Comparison of ENCODE assay signal across 8 cellular contexts in genomic region chr4:4289930-4290850, GRCh38. TPM values are rescaled to one million over a fixed set of nuclear protein-coding genes. Genes with fewer than 3 reads are reported as not detected.
DNase-seq lines count a peak whose midpoint lies in the region; ATAC-seq and TF ChIP-seq lines count a peak whose summit lies in the region.

Gene LYAR (minus strand): TSS chr4:4290154. CDS start chr4:4283742, 6,412 bp downstream.
Gene ZBTB49 (plus strand): TSS chr4:4290251. CDS start chr4:4299946, 9,695 bp downstream.

- peak; percentile 69 for DNase-seq in GF-D8 (lab: John Stamatoyannopoulos, UW)
- peak; percentile 95 for DNase-seq in H9
- peak; percentile 85 for DNase-seq in MG63
- DNase-seq in SJSA1 (ENCODE audit: low read depth in 1 of 2, low spot score in 2 of 2), result peak; percentile 84 to 92
- DNase-seq in activated naive CD4-positive, alpha-beta T cell treated with anti-CD3 and anti-CD28 coated beads for 36 hours, result peak; percentile 96

- no peak within 1 kb of the TSS for H2BK12ac ChIP-seq in H9 (ENCODE audit: insufficient read length, low read depth, low read length)

- H4K91ac ChIP-seq in H9 (ENCODE audit: insufficient read length, low read depth, low read length), result no peak within 1 kb of the TSS

- H3K79me1 ChIP-seq in H9 (ENCODE audit: insufficient read depth, low read depth, low read length, poor library complexity, severe bottlenecking), result peaks cover 7% of the 10 kb centered on the region

- H4K20me1 ChIP-seq in H9 (ENCODE audit: control insufficient read depth, insufficient read depth, insufficient read length), result no peaks in the 10 kb centered on the region

- H3K4me1 Mint-ChIP-seq in H9, result peaks cover 24 to 31% of the 10 kb centered on the region in 2 experiments
- H3K4me1 Mint-ChIP-seq in activated naive CD4-positive, alpha-beta T cell treated with anti-CD3 and anti-CD28 coated beads for 36 hours (ENCODE audit: low read depth), result peaks cover 55% of the 10 kb centered on the region

- no peak within 1 kb of the TSS for H3K23ac ChIP-seq in H9 (ENCODE audit: insufficient read length, low read depth, low read length)

- no peaks in the 10 kb centered on the region for H3K4me1 ChIP-seq in H9 (ENCODE audit: insufficient read depth, low read length)
- peaks cover 23% of the 10 kb centered on the region for H3K4me1 ChIP-seq in SJSA1 (replicated peaks)
- peaks cover 2 to 40% (median 18%) of the 10 kb centered on the region in 3 donors for H3K4me1 ChIP-seq in gastroesophageal sphincter
- peaks cover 19 to 23% of the 10 kb centered on the region in 2 experiments for H3K4me1 ChIP-seq in neutrophil (ENCODE audit: control insufficient read depth in 1 of 2, insufficient read depth in 1 of 2, low read depth in 1 of 2, low read length in 1 of 2)
- peaks cover 6 to 27% (median 24%) of the 10 kb centered on the region in 5 donors for H3K4me1 ChIP-seq in subcutaneous abdominal adipose tissue (ENCODE audit: control insufficient read depth in 5 of 5, insufficient read depth in 5 of 5, low read length in 5 of 5)

- intact Hi-C loops in activated naive CD4-positive, alpha-beta T cell treated with anti-CD3 and anti-CD28 coated beads for 36 hours (cut with micrococcal nuclease), result loop anchor here (1.0 to 2.0 kb wide), 4 partner anchors 42 to 335 kb away; partner anchors contain the start of genes NSG1 and TMEM128

- peaks cover 5% of the 10 kb centered on the region for H3K36me3 ChIP-seq in MG63
- H3K36me3 ChIP-seq in SJSA1, result peaks cover 45% of the 10 kb centered on the region
- H3K36me3 ChIP-seq in gastroesophageal sphincter, result peaks cover 0 to 21% of the 10 kb centered on the region in 2 donors
- peaks cover under 1% of the 10 kb centered on the region for H3K36me3 ChIP-seq in neutrophil
- H3K36me3 ChIP-seq in subcutaneous abdominal adipose tissue (ENCODE audit: control insufficient read depth in 5 of 5, insufficient read depth in 5 of 5, low read length in 5 of 5), result peaks cover 10 to 15% (median 11%) of the 10 kb centered on the region in 5 donors

- H2AK5ac ChIP-seq in H9 (ENCODE audit: insufficient read length, low read length), result no peak within 1 kb of the TSS

- H3K4me3 Mint-ChIP-seq in H9, result peak within 1 kb of the TSS; percentile 97 to 98
- H3K4me3 Mint-ChIP-seq in activated naive CD4-positive, alpha-beta T cell treated with anti-CD3 and anti-CD28 coated beads for 36 hours, result peak within 1 kb of the TSS; percentile 95

- no peak within 1 kb of the TSS for H2BK5ac ChIP-seq in H9 (ENCODE audit: insufficient read length, low read length)

- H3K36me3 Mint-ChIP-seq in H9 (ENCODE audit: insufficient read depth in 1 of 3, low read depth in 3 of 3), result peaks cover 7 to 24% (median 20%) of the 10 kb centered on the region in 3 experiments; a peak in 6 of 7 replicates
- peaks cover 20% of the 10 kb centered on the region for H3K36me3 Mint-ChIP-seq in activated naive CD4-positive, alpha-beta T cell treated with anti-CD3 and anti-CD28 coated beads for 36 hours (ENCODE audit: low read depth)

- H3K79me2 ChIP-seq in H9 (ENCODE audit: insufficient read depth, low read length), result peaks cover 18% of the 10 kb centered on the region; the same call in 1 of the 2 replicates

- no peak within 1 kb of the TSS for H3K18ac ChIP-seq in H9 (ENCODE audit: insufficient read length, low read depth, low read length)

- H2BK120ac ChIP-seq in H9 (ENCODE audit: low read depth, low read length, poor library complexity, severe bottlenecking), result no peak within 1 kb of the TSS

- H3T11ph ChIP-seq in H9 (ENCODE audit: low read length), result no peak within 1 kb of the TSS

- TF ChIP-seq CTCF in H9 (conservative IDR thresholded peaks at IDR 0.05), result no peak
- TF ChIP-seq CTCF in gastroesophageal sphincter (IDR thresholded peaks at IDR 0.05), result no peak
- peak; percentile 23 for TF ChIP-seq CTCF in neutrophil (IDR thresholded peaks at IDR 0.05)

- H3K27ac ChIP-seq in H9 (ENCODE audit: insufficient read length, low read depth, low read length), result no peak within 1 kb of the TSS
- H3K27ac ChIP-seq in SJSA1, result peak within 1 kb of the TSS; percentile 11
- H3K27ac ChIP-seq in gastroesophageal sphincter, result peak within 1 kb of the TSS; percentile 32 to 89 (median 84)
- H3K27ac ChIP-seq in neutrophil, result peak within 1 kb of the TSS; percentile 81
- H3K27ac ChIP-seq in subcutaneous abdominal adipose tissue (ENCODE audit: low read depth, low read length), result peak within 1 kb of the TSS; percentile 63

- H3K56ac ChIP-seq in H9 (ENCODE audit: insufficient read length, low read depth, low read length), result no peak within 1 kb of the TSS

- H2AFZ ChIP-seq in H9 (ENCODE audit: low read length), result no peak within 1 kb of the TSS

- H4K8ac ChIP-seq in H9 (replicated peaks; ENCODE audit: insufficient read length, low read depth, low read length), result no peak within 1 kb of the TSS

- no peaks in the 10 kb centered on the region for H3K27me3 Mint-ChIP-seq in H9 (ENCODE audit: low read depth)
- no peaks in the 10 kb centered on the region for H3K27me3 Mint-ChIP-seq in activated naive CD4-positive, alpha-beta T cell treated with anti-CD3 and anti-CD28 coated beads for 36 hours (ENCODE audit: low read depth)

- H3K27ac Mint-ChIP-seq in H9, result peak within 1 kb of the TSS; percentile 47 to 95 (median 92); a peak in 5 of 7 replicates
- peak within 1 kb of the TSS; percentile 78 for H3K27ac Mint-ChIP-seq in activated naive CD4-positive, alpha-beta T cell treated with anti-CD3 and anti-CD28 coated beads for 36 hours

- H3K14ac ChIP-seq in H9 (ENCODE audit: insufficient read depth, low read length), result peak within 1 kb of the TSS; percentile 32; the same call in 1 of the 2 replicates

- H3K9ac ChIP-seq in H9 (ENCODE audit: extremely low read depth, insufficient read length, low read length), result peak within 1 kb of the TSS; percentile 77
- peak within 1 kb of the TSS; percentile 57 to 94 (median 85) for H3K9ac ChIP-seq in subcutaneous abdominal adipose tissue (ENCODE audit: low read length in 5 of 5)

- no peak within 1 kb of the TSS for H4K5ac ChIP-seq in H9 (ENCODE audit: insufficient read length, low read depth, low read length)

- H3K23me2 ChIP-seq in H9 (ENCODE audit: insufficient read length, low read depth, low read length, poor library complexity, severe bottlenecking), result peaks cover 8% of the 10 kb centered on the region

- H3K9me3 ChIP-seq in H9 (ENCODE audit: control insufficient read depth, low read depth, low read length), result no peaks in the 10 kb centered on the region
- H3K9me3 ChIP-seq in MG63, result no peaks in the 10 kb centered on the region
- H3K9me3 ChIP-seq in SJSA1 (replicated peaks), result no peaks in the 10 kb centered on the region; the same call in 1 of the 2 replicates
- H3K9me3 ChIP-seq in gastroesophageal sphincter, result no peaks in the 10 kb centered on the region
- no peaks in the 10 kb centered on the region for H3K9me3 ChIP-seq in neutrophil
- no peaks in the 10 kb centered on the region for H3K9me3 ChIP-seq in subcutaneous abdominal adipose tissue (ENCODE audit: control insufficient read depth in 5 of 5, low read length in 5 of 5)

- H3K27me3 ChIP-seq in H9 (ENCODE audit: insufficient read depth, low read length), result no peaks in the 10 kb centered on the region
- no peaks in the 10 kb centered on the region for H3K27me3 ChIP-seq in MG63
- H3K27me3 ChIP-seq in SJSA1 (replicated peaks), result no peaks in the 10 kb centered on the region
- no peaks in the 10 kb centered on the region for H3K27me3 ChIP-seq in gastroesophageal sphincter
- H3K27me3 ChIP-seq in neutrophil, result no peaks in the 10 kb centered on the region
- H3K27me3 ChIP-seq in subcutaneous abdominal adipose tissue (ENCODE audit: control insufficient read depth in 5 of 5, insufficient read depth in 4 of 5, low read length in 5 of 5), result no peaks in the 10 kb centered on the region

- ATAC-seq in gastroesophageal sphincter, result peak; percentile 98

- WGBS in H9 (ENCODE audit: extremely low coverage, insufficient read length, low lambda C conversion rate), result no CpG with 5 or more reads among the region's 78 CpGs
- 0% methylated on average over 1 to 5 of the region's 78 CpGs for WGBS in gastroesophageal sphincter (ENCODE audit: low coverage in 1 of 2), 2 donors

- no peak within 1 kb of the TSS for H3K4ac ChIP-seq in H9 (ENCODE audit: low read depth, low read length)

- H2BK20ac ChIP-seq in H9 (ENCODE audit: low read depth, low read length, poor library complexity, severe bottlenecking), result no peak within 1 kb of the TSS

- H3K4me3 ChIP-seq in MG63, result peak within 1 kb of the TSS; percentile 89
- H3K4me3 ChIP-seq in SJSA1, result peak within 1 kb of the TSS; percentile 68
- peak within 1 kb of the TSS; percentile 57 to 98 for H3K4me3 ChIP-seq in gastroesophageal sphincter
- H3K4me3 ChIP-seq in neutrophil (ENCODE audit: low read depth in 1 of 2, low read length in 1 of 2), result peak within 1 kb of the TSS; percentile 76 to 88
- peak within 1 kb of the TSS; percentile 91 to 98 (median 95) for H3K4me3 ChIP-seq in subcutaneous abdominal adipose tissue (ENCODE audit: low read depth in 1 of 5, low read length in 5 of 5)

- TF ChIP-seq POLR2A in gastroesophageal sphincter (IDR thresholded peaks at IDR 0.05), result peak; percentile 41 to 53

- peak within 1 kb of the TSS; percentile 89 for H3K4me2 ChIP-seq in H9 (ENCODE audit: insufficient read depth, insufficient read length, low read length)

- TF ChIP-seq EP300 in gastroesophageal sphincter (IDR thresholded peaks at IDR 0.05), result no peak

- peaks cover 0 to 6% of the 10 kb centered on the region in 2 experiments; a peak in 3 of 5 replicates for H3K9me3 Mint-ChIP-seq in H9
- H3K9me3 Mint-ChIP-seq in activated naive CD4-positive, alpha-beta T cell treated with anti-CD3 and anti-CD28 coated beads for 36 hours, result no peaks in the 10 kb centered on the region

- no peak within 1 kb of the TSS for H2BK15ac ChIP-seq in H9 (ENCODE audit: low read depth, low read length)

- CTCF ChIA-PET in activated naive CD4-positive, alpha-beta T cell treated with anti-CD3 and anti-CD28 coated beads for 36 hours (lab: Charles Lee), result no interaction called here

RNA-seq across cellular contexts. Expression of gene LYAR, which starts in this region (rescaled TPM):
- total RNA-seq in H9 (2021) (47.0 and 50.9 TPM in 2 replicates), gastroesophageal sphincter (10 to 100 TPM; 13.7 to 21.3 (median 17.2) TPM)
- 17.5 and 20.9 TPM in 2 replicates for total RNA-seq in MG63 (2014; rRNA removed; shearing (Covaris generic); ENCODE audit: low replicate concordance)
- total RNA-seq in SJSA1 (2014; rRNA removed; shearing (Covaris generic)), result 47.1 and 56.2 TPM in 2 replicates
- total RNA-seq in activated naive CD4-positive, alpha-beta T cell treated with anti-CD3 and anti-CD28 coated beads for 36 hours, result 10 to 100 TPM; 42.3 to 42.4 TPM

RNA-seq across cellular contexts. Expression of gene ZBTB49, which starts in this region (rescaled TPM):
- total RNA-seq in H9 (2021) (6.7 and 8.7 TPM in 2 replicates), gastroesophageal sphincter (1 to 10 TPM; 2.0 to 6.7 (median 6.3) TPM)
- total RNA-seq in MG63 (2014; rRNA removed; shearing (Covaris generic); ENCODE audit: low replicate concordance), result 0.52 and 3.3 TPM in 2 replicates
- total RNA-seq in SJSA1 (2014; rRNA removed; shearing (Covaris generic)), result 4.7 and 16.8 TPM in 2 replicates
- total RNA-seq in activated naive CD4-positive, alpha-beta T cell treated with anti-CD3 and anti-CD28 coated beads for 36 hours, result 1 to 10 TPM; 4.2 to 4.5 TPM
